In the genomic region with DNA sequence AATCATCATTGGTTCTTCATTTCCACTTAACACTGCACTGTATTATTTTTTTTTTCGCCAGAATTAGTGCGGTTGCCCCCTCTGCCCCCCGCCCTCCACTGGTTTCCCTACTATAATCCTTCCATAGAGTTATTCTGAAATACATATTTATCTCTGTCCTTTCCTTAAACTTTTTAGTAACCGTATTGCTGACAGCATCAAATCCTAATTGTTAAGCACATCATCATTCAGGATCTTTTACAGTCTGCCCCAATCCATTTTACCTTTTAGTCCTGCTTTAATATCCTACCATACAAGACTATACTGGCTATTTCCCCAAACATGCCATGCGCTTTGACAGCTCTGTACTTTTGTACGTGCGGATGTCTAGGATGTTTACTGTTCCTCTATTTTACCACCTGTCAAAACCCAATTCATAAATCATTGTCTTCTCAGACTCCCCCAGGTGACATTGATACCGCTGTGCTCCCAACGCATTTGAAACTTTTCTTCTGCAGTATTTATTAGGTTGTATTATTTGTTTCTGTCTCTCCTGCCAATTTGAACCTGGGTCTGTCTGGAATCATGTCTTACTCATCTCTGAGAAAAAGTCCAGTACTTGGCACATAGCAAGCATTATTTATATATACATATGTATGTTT, we compare ENCODE assay signal across 9 cellular contexts.
DNase-seq lines count a peak whose midpoint lies in the region; ATAC-seq, FAIRE-seq and TF ChIP-seq lines count a peak whose summit lies in the region.
"Had no signal": no experiment of that assay in that cellular context is flagged by ENCODE, and none has a peak within 500 bp of the region (broad histone marks: within the 10 kb centered on the region; RNA-seq: fewer than 3 reads in every experiment).

No MANE protein-coding gene starts in this region.

- no peaks in the 10 kb centered on the region for H3K27me3 ChIP-seq in mucosa of rectum (ENCODE audit: control insufficient read depth in 2 of 2, insufficient read depth in 2 of 2, low read length in 2 of 2)

- H3K27ac ChIP-seq in caudate nucleus (ENCODE audit: low read depth, low read length) (peak overlapping the region; percentile 92), mucosa of rectum (ENCODE audit: low read depth in 2 of 2, low read length in 2 of 2) (peak overlapping the region; percentile 92 to 96)

- ATAC-seq in HG02610 (IDR thresholded peaks at IDR 0.05; ENCODE audit: unreplicated experiment): no peak

- peaks cover 24 to 25% of the 10 kb centered on the region in 2 donors for H3K4me1 ChIP-seq in mucosa of rectum (ENCODE audit: control insufficient read depth in 2 of 2, insufficient read depth in 2 of 2, low read length in 2 of 2)

- FAIRE-seq in RCC 7860 (lab: Jason Lieb, UNC): no peak
- FAIRE-seq: A204.1 had no signal

- DNase-seq in DMS 273 (lab: John Stamatoyannopoulos, UW; ENCODE audit: unreplicated experiment): peak; percentile 19
- DNase-seq in DMS 273 treated with DMSO at 0.1 percent for 48 hours (lab: John Stamatoyannopoulos, UW): no peak
- peak; percentile 68 for DNase-seq in NB4 (ENCODE audit: low read depth)
- peak in 1 of 61 donors; percentile 2 for DNase-seq in caudate nucleus (lab: John Stamatoyannopoulos, UW)
- DNase-seq in stimulated activated naive CD4-positive, alpha-beta T cell treated with Interleukin-2 at 50 U/mL for 16 hours (lab: John Stamatoyannopoulos, UW): no peak
- no peak for DNase-seq in RCC 7860 (ENCODE audit: low spot score)

- no peak for TF ChIP-seq POLR2A in NB4 (IDR thresholded peaks at IDR 0.05; ENCODE audit: extremely low read depth, insufficient read length)

- H3K9me3 ChIP-seq in mucosa of rectum (ENCODE audit: control insufficient read depth in 2 of 2, low read length in 2 of 2): no peaks in the 10 kb centered on the region

- H3K4me3 ChIP-seq in NB4 (ENCODE audit: low read depth, low read length) (peak overlapping the region; percentile 86), mucosa of rectum (ENCODE audit: low read length in 2 of 2) (peak overlapping the region; percentile 94 to 99)

- H3K36me3 ChIP-seq in mucosa of rectum (ENCODE audit: control insufficient read depth in 2 of 2, insufficient read depth in 2 of 2, low read length in 2 of 2): no peaks in the 10 kb centered on the region

- H3K9ac ChIP-seq in mucosa of rectum (ENCODE audit: low read depth in 1 of 2, low read length in 2 of 2): peak overlapping the region; percentile 92 to 98

- no peak for TF ChIP-seq CTCF in NB4 (IDR thresholded peaks at IDR 0.05; ENCODE audit: low read depth, low read length)

Comparison
In these comparisons a context has a peak if more than half of its experiments do, and no peak if none do; other contexts are left out.
1. DNase-seq: peak in DMS 273 (single experiment) and NB4 (single experiment); none in DMS 273 treated with DMSO at 0.1 percent for 48 hours (single experiment), stimulated activated naive CD4-positive, alpha-beta T cell treated with Interleukin-2 at 50 U/mL for 16 hours (single experiment) and RCC 7860 (single experiment).